In the genomic region with DNA sequence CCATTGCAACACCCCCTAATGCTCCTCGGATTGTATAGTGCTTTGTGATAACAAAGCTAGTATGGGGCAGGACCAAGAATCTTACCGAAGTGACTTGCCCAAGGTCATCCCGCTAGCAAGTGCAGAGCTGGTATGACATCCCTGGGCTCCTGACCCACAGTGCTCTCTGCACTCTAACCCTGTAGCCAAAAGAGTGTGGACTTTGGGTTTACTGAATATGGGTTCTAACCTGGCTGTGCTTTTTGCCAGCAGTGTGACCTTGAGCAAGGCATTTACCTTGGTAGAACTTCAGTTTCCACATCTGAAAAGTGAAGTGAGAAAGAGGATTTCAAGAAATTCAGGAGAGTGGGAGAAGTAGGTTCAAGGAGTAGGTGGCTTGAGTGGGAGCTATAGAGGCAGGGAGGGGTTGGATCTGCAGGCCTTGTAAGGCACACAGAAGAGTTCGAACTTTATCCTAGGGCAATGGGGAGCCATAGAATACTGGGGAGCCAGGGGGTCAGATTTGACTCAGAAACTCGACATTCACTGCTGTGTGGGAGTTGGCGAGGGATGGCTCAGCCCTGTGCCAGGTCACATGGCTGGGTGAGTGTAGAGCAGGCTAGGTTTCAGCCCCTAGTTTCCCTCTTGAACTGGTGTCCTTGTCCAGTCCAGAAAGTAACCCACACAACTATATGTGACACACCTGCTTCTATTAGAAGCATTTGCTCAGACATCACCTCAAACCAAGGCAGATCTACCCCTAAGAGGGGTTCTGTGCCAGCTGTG, we compare ENCODE assay signal across 2 cellular contexts.
TF ChIP-seq lines count a peak whose summit lies in the region.

No MANE protein-coding gene starts in this region.

TF ChIP-seq in liver, 16 proteins besides CTCF, POLR2A, EP300 and RAD21:
- TF ChIP-seq HNF4A (conservative IDR thresholded peaks at IDR 0.05) (peak; percentile 88 to 94), YY1 (IDR thresholded peaks at IDR 0.05) (peak; percentile 45), JUND (IDR thresholded peaks at IDR 0.05) (peak in 1 of 2 donors; percentile 41), GABPA (IDR thresholded peaks at IDR 0.05 in 1 of 2, conservative IDR thresholded peaks at IDR 0.05 in 1 of 2) (no peak), RXRA (IDR thresholded peaks at IDR 0.05) (peak; percentile 78 to 92), HNF4G (IDR thresholded peaks at IDR 0.05) (peak; percentile 60), ZBTB33 (IDR thresholded peaks at IDR 0.05) (peak; percentile 49), SP1 (IDR thresholded peaks at IDR 0.05) (peak; percentile 36), TAF1 (conservative IDR thresholded peaks at IDR 0.05) (no peak), FOXA2 (IDR thresholded peaks at IDR 0.05) (peak; percentile 51), EGR1 (IDR thresholded peaks at IDR 0.05; ENCODE audit: low read depth in 2 of 2) (no peak)
- TF ChIP-seq, protein P1, sequence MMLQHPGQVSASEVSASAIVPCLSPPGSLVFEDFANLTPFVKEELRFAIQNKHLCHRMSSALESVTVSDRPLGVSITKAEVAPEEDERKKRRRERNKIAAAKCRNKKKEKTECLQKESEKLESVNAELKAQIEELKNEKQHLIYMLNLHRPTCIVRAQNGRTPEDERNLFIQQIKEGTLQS (IDR thresholded peaks at IDR 0.05) = no peak
- TF ChIP-seq, protein P2, sequence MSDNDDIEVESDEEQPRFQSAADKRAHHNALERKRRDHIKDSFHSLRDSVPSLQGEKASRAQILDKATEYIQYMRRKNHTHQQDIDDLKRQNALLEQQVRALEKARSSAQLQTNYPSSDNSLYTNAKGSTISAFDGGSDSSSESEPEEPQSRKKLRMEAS (IDR thresholded peaks at IDR 0.05) = peak; percentile 38
- TF ChIP-seq, protein P3, sequence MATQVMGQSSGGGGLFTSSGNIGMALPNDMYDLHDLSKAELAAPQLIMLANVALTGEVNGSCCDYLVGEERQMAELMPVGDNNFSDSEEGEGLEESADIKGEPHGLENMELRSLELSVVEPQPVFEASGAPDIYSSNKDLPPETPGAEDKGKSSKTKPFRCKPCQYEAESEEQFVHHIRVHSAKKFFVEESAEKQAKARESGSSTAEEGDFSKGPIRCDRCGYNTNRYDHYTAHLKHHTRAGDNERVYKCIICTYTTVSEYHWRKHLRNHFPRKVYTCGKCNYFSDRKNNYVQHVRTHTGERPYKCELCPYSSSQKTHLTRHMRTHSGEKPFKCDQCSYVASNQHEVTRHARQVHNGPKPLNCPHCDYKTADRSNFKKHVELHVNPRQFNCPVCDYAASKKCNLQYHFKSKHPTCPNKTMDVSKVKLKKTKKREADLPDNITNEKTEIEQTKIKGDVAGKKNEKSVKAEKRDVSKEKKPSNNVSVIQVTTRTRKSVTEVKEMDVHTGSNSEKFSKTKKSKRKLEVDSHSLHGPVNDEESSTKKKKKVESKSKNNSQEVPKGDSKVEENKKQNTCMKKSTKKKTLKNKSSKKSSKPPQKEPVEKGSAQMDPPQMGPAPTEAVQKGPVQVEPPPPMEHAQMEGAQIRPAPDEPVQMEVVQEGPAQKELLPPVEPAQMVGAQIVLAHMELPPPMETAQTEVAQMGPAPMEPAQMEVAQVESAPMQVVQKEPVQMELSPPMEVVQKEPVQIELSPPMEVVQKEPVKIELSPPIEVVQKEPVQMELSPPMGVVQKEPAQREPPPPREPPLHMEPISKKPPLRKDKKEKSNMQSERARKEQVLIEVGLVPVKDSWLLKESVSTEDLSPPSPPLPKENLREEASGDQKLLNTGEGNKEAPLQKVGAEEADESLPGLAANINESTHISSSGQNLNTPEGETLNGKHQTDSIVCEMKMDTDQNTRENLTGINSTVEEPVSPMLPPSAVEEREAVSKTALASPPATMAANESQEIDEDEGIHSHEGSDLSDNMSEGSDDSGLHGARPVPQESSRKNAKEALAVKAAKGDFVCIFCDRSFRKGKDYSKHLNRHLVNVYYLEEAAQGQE (IDR thresholded peaks at IDR 0.05) = peak; percentile 33

TF ChIP-seq in HepG2, 621 proteins besides CTCF, POLR2A, EP300 and RAD21:
- TF ChIP-seq HOXA5 (CRISPR knock-in tag; IDR thresholded peaks at IDR 0.05) = no peak
- TF ChIP-seq ZNF883 (CRISPR knock-in tag; IDR thresholded peaks at IDR 0.05; ENCODE audit: not compliant biosample characterization) = no peak
- no peak for TF ChIP-seq SRF (IDR thresholded peaks at IDR 0.05; ENCODE audit: low read depth, low read length)
- TF ChIP-seq ZNF562 (CRISPR knock-in tag; IDR thresholded peaks at IDR 0.05; ENCODE audit: borderline replicate concordance) = no peak
- TF ChIP-seq ZNF124 (CRISPR knock-in tag; IDR thresholded peaks at IDR 0.05) = no peak
- TF ChIP-seq ZNF776 (CRISPR knock-in tag; IDR thresholded peaks at IDR 0.05) = no peak
- TF ChIP-seq ZNF274 (CRISPR knock-in tag; IDR thresholded peaks at IDR 0.05) = no peak
- no peak for TF ChIP-seq RAD51 (IDR thresholded peaks at IDR 0.05; ENCODE audit: borderline replicate concordance)
- no peak for TF ChIP-seq CEBPG (CRISPR knock-in tag; IDR thresholded peaks at IDR 0.05)
- TF ChIP-seq ZSCAN20 (CRISPR knock-in tag; IDR thresholded peaks at IDR 0.05; ENCODE audit: borderline replicate concordance) = no peak
- TF ChIP-seq, protein P4, sequence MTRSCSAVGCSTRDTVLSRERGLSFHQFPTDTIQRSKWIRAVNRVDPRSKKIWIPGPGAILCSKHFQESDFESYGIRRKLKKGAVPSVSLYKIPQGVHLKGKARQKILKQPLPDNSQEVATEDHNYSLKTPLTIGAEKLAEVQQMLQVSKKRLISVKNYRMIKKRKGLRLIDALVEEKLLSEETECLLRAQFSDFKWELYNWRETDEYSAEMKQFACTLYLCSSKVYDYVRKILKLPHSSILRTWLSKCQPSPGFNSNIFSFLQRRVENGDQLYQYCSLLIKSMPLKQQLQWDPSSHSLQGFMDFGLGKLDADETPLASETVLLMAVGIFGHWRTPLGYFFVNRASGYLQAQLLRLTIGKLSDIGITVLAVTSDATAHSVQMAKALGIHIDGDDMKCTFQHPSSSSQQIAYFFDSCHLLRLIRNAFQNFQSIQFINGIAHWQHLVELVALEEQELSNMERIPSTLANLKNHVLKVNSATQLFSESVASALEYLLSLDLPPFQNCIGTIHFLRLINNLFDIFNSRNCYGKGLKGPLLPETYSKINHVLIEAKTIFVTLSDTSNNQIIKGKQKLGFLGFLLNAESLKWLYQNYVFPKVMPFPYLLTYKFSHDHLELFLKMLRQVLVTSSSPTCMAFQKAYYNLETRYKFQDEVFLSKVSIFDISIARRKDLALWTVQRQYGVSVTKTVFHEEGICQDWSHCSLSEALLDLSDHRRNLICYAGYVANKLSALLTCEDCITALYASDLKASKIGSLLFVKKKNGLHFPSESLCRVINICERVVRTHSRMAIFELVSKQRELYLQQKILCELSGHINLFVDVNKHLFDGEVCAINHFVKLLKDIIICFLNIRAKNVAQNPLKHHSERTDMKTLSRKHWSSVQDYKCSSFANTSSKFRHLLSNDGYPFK (CRISPR knock-in tag; IDR thresholded peaks at IDR 0.05; ENCODE audit: borderline replicate concordance) = no peak
- no peak for TF ChIP-seq SNAPC2 (CRISPR knock-in tag; IDR thresholded peaks at IDR 0.05)
- TF ChIP-seq ZFY (CRISPR knock-in tag; IDR thresholded peaks at IDR 0.05) = no peak
- no peak for TF ChIP-seq ZKSCAN1 (IDR thresholded peaks at IDR 0.05; ENCODE audit: low read length)
- no peak for TF ChIP-seq ZNF691 (CRISPR knock-in tag; IDR thresholded peaks at IDR 0.05; ENCODE audit: borderline replicate concordance, low read depth)
TF ChIP-seq in HepG2: peak in this region for 0.
